In the genomic region with DNA sequence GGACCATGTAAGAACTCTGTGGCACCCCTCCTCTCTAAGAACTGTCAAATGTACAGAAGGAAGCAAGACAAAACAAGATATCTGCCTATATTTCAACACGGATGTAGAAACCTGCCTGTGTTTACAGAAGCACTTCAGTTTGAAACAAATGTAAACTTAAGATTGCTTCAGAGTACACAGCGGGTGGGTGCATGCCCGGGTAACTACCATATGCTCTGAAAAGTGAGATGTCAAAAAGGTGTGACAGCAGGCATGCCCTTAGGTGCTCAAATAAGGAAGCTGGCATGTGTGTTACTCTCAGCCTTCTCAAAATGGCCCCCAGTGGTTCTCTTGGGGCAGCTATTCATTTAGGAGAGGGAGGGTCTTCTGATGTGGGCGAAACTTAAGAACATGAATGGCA, we compare ENCODE assay signal across 10 cellular contexts. TPM values are rescaled to one million over a fixed set of nuclear protein-coding genes. Genes with fewer than 3 reads are reported as not detected.
DNase-seq lines count a peak whose midpoint lies in the region; TF ChIP-seq lines count a peak whose summit lies in the region.
"Had no signal": no experiment of that assay in that cellular context is flagged by ENCODE, and none has a peak within 500 bp of the region (broad histone marks: within the 10 kb centered on the region; RNA-seq: fewer than 3 reads in every experiment).

No MANE protein-coding gene starts in this region.

- H3K27ac Mint-ChIP-seq in activated CD4-positive, alpha-beta memory T cell treated with anti-CD3 and anti-CD28 coated beads for 36 hours = peak overlapping the region; percentile 53
- H3K27ac Mint-ChIP-seq in activated CD4-positive, alpha-beta memory T cell treated with anti-CD3 and anti-CD28 coated beads, Interleukin-2, amount 10 ng/mL, durations not matched to agents 7 days and 5 days = no peak overlapping the region
- no peak overlapping the region for H3K27ac Mint-ChIP-seq in endothelial cell (ENCODE audit: unreplicated experiment)

- TF ChIP-seq CTCF in endothelial cell (IDR thresholded peaks at IDR 0.05; ENCODE audit: unreplicated experiment) = no peak
- TF ChIP-seq CTCF in transverse colon (IDR thresholded peaks at IDR 0.05) = no peak

- POLR2A ChIA-PET in activated CD4-positive, alpha-beta memory T cell treated with anti-CD3 and anti-CD28 coated beads for 36 hours (lab: Charles Lee) = interaction anchor here (1.0 to 2.0 kb wide), 2 partner anchors 11 to 16 kb away, joined by 5 to 6 read pairs; no protein-coding TSS in a partner anchor
- POLR2A ChIA-PET in activated CD4-positive, alpha-beta memory T cell treated with anti-CD3 and anti-CD28 coated beads, Interleukin-2, amount 10 ng/mL, durations not matched to agents 7 days and 5 days (lab: Charles Lee) = interaction anchor here (0.9 to 2.4 kb wide), 5 partner anchors 9 to 28 kb away, joined by 4 to 11 read pairs (median 7); partner anchors contain the start of gene DDB2

- no peak for TF ChIP-seq POLR2A in transverse colon (IDR thresholded peaks at IDR 0.05)

- intact Hi-C loops in activated CD4-positive, alpha-beta memory T cell treated with anti-CD3 and anti-CD28 coated beads for 36 hours (cut with micrococcal nuclease) = no loop called here
- intact Hi-C loops in transverse colon (cut with DNase I; ENCODE audit: low total_unique reads) = no loop called here

- H3K4me3 Mint-ChIP-seq in activated CD4-positive, alpha-beta memory T cell treated with anti-CD3 and anti-CD28 coated beads for 36 hours = no peak overlapping the region
- H3K4me3 Mint-ChIP-seq in activated CD4-positive, alpha-beta memory T cell treated with anti-CD3 and anti-CD28 coated beads, Interleukin-2, amount 10 ng/mL, durations not matched to agents 7 days and 5 days = no peak overlapping the region
- H3K4me3 Mint-ChIP-seq in endothelial cell (ENCODE audit: unreplicated experiment) = peak overlapping the region; percentile 18

- in situ Hi-C loops in transverse colon (cut with MboI; ENCODE audit: low pct_ligation_motif_present in 1 of 4, low pct_unique_long_range_greater_than_20kb in 1 of 4, low sequenced_read_pairs in 3 of 4) = no loop called here

- CTCF ChIA-PET in activated CD4-positive, alpha-beta memory T cell treated with anti-CD3 and anti-CD28 coated beads for 36 hours (lab: Charles Lee) = no interaction called here
- CTCF ChIA-PET in activated CD4-positive, alpha-beta memory T cell treated with anti-CD3 and anti-CD28 coated beads, Interleukin-2, amount 10 ng/mL, durations not matched to agents 7 days and 5 days (lab: Charles Lee) = interaction anchor here (0.5 to 1.7 kb wide), 2 partner anchors 16 to 61 kb away, joined by 4 to 5 read pairs; no protein-coding TSS in a partner anchor

- peaks cover 9 to 15% (median 13%) of the 10 kb centered on the region in 4 donors for H3K4me1 ChIP-seq in transverse colon

- no peaks in the 10 kb centered on the region for H3K9me3 Mint-ChIP-seq in activated CD4-positive, alpha-beta memory T cell treated with anti-CD3 and anti-CD28 coated beads for 36 hours
- H3K9me3 Mint-ChIP-seq in activated CD4-positive, alpha-beta memory T cell treated with anti-CD3 and anti-CD28 coated beads, Interleukin-2, amount 10 ng/mL, durations not matched to agents 7 days and 5 days = no peaks in the 10 kb centered on the region
- no peaks in the 10 kb centered on the region for H3K9me3 Mint-ChIP-seq in endothelial cell (ENCODE audit: unreplicated experiment)

- no peak for DNase-seq in activated CD4-positive, alpha-beta memory T cell treated with anti-CD3 and anti-CD28 coated beads for 36 hours
- no peak for DNase-seq in activated CD4-positive, alpha-beta memory T cell treated with anti-CD3 and anti-CD28 coated beads, Interleukin-2, amount 10 ng/mL, durations not matched to agents 7 days and 5 days
- DNase-seq in endothelial cell (ENCODE audit: low spot score) (no peak), transverse colon (no peak), NCI-H1436 treated with DMSO at 0.1 percent for 48 hours (lab: John Stamatoyannopoulos, UW) (no peak), NOMO-1 (lab: John Stamatoyannopoulos, UW; ENCODE audit: unreplicated experiment in 2 of 2) (no peak)
- DNase-seq: DMS153; NCI-H1092; NCI-H524; stimulated activated CD4-positive, alpha-beta T cell treated with anti-CD3 and anti-CD28 coated beads, Interleukin-1b, Interleukin-23, amount 100 ng/mL, for 48 hours had no signal

- H3K27me3 Mint-ChIP-seq in activated CD4-positive, alpha-beta memory T cell treated with anti-CD3 and anti-CD28 coated beads for 36 hours = no peaks in the 10 kb centered on the region
- no peaks in the 10 kb centered on the region for H3K27me3 Mint-ChIP-seq in activated CD4-positive, alpha-beta memory T cell treated with anti-CD3 and anti-CD28 coated beads, Interleukin-2, amount 10 ng/mL, durations not matched to agents 7 days and 5 days
- peaks cover 10% of the 10 kb centered on the region for H3K27me3 Mint-ChIP-seq in endothelial cell (ENCODE audit: unreplicated experiment)

- no peaks in the 10 kb centered on the region for H3K9me3 ChIP-seq in transverse colon

- H3K27ac ChIP-seq in transverse colon = peak overlapping the region in 3 of 4 donors; percentile 16 to 44 (median 31)

- H3K27me3 ChIP-seq in transverse colon = no peaks in the 10 kb centered on the region

- H3K4me1 Mint-ChIP-seq in activated CD4-positive, alpha-beta memory T cell treated with anti-CD3 and anti-CD28 coated beads for 36 hours (ENCODE audit: low read depth) = peaks cover 21% of the 10 kb centered on the region
- peaks cover 19% of the 10 kb centered on the region for H3K4me1 Mint-ChIP-seq in activated CD4-positive, alpha-beta memory T cell treated with anti-CD3 and anti-CD28 coated beads, Interleukin-2, amount 10 ng/mL, durations not matched to agents 7 days and 5 days
- peaks cover 8% of the 10 kb centered on the region for H3K4me1 Mint-ChIP-seq in endothelial cell (ENCODE audit: unreplicated experiment)

- no peak overlapping the region for H3K4me3 ChIP-seq in transverse colon

- H3K36me3 ChIP-seq in transverse colon = peaks cover 0 to 46% (median 19%) of the 10 kb centered on the region in 4 donors

- peaks cover 52% of the 10 kb centered on the region for H3K36me3 Mint-ChIP-seq in activated CD4-positive, alpha-beta memory T cell treated with anti-CD3 and anti-CD28 coated beads for 36 hours
- H3K36me3 Mint-ChIP-seq in activated CD4-positive, alpha-beta memory T cell treated with anti-CD3 and anti-CD28 coated beads, Interleukin-2, amount 10 ng/mL, durations not matched to agents 7 days and 5 days (ENCODE audit: low read depth) = peaks cover 60% of the 10 kb centered on the region
- H3K36me3 Mint-ChIP-seq in endothelial cell (ENCODE audit: low read depth, unreplicated experiment) = peaks cover 51% of the 10 kb centered on the region

- TF ChIP-seq EP300 in transverse colon (IDR thresholded peaks at IDR 0.05; ENCODE audit: low read depth) = no peak

- WGBS in transverse colon (ENCODE audit: low coverage in 1 of 2), 2 donors = 69% methylated on average over 4 of the region's 4 CpGs; no CpG with 5 or more reads in 1 of the 2 donors

RNA-seq across cellular contexts. Expression of gene ACP2, which starts 5.2 kb away (rescaled TPM):
- total RNA-seq in activated CD4-positive, alpha-beta memory T cell treated with anti-CD3 and anti-CD28 coated beads for 36 hours = 10 to 100 TPM; 10.1 to 12.2 TPM
- total RNA-seq in activated CD4-positive, alpha-beta memory T cell treated with anti-CD3 and anti-CD28 coated beads, Interleukin-2, amount 10 ng/mL, durations not matched to agents 7 days and 5 days = 10 to 100 TPM; 26.6 to 27.1 TPM
- 52.3 TPM for total RNA-seq in endothelial cell (ENCODE audit: unreplicated experiment)
- 100 to 1,000 TPM in 1 of 4 donors, 10 to 100 TPM in 3; 66.3 to 120 (median 88.9) TPM for total RNA-seq in transverse colon

RNA-seq across cellular contexts. Expression of gene NR1H3, which starts 14.3 kb away (rescaled TPM):
- total RNA-seq in activated CD4-positive, alpha-beta memory T cell treated with anti-CD3 and anti-CD28 coated beads for 36 hours = 10 to 100 TPM; 13.0 to 14.0 TPM
- 10 to 100 TPM; 10.5 to 13.9 TPM for total RNA-seq in activated CD4-positive, alpha-beta memory T cell treated with anti-CD3 and anti-CD28 coated beads, Interleukin-2, amount 10 ng/mL, durations not matched to agents 7 days and 5 days
- total RNA-seq in endothelial cell (ENCODE audit: unreplicated experiment) (61.2 TPM), transverse colon (100 to 1,000 TPM in 3 of 4 donors, 10 to 100 TPM in 1; 28.7 to 124 (median 113) TPM)

RNA-seq across cellular contexts. Expression of gene MADD, which starts 26.5 kb away (rescaled TPM):
- 10 to 100 TPM; 58.2 to 62.1 TPM for total RNA-seq in activated CD4-positive, alpha-beta memory T cell treated with anti-CD3 and anti-CD28 coated beads for 36 hours
- total RNA-seq in activated CD4-positive, alpha-beta memory T cell treated with anti-CD3 and anti-CD28 coated beads, Interleukin-2, amount 10 ng/mL, durations not matched to agents 7 days and 5 days = 100 to 1,000 TPM in 1 of 2 experiments, 10 to 100 TPM in 1; 99.4 to 107 TPM
- total RNA-seq in endothelial cell (ENCODE audit: unreplicated experiment) (61.2 TPM), transverse colon (100 to 1,000 TPM in 1 of 4 donors, 10 to 100 TPM in 3; 64.3 to 285 (median 71.8) TPM)

RNA-seq across cellular contexts. Expression of gene DDB2, which starts 28.7 kb away (rescaled TPM):
- 100 to 1,000 TPM; 194 to 198 TPM for total RNA-seq in activated CD4-positive, alpha-beta memory T cell treated with anti-CD3 and anti-CD28 coated beads for 36 hours
- 100 to 1,000 TPM; 159 to 163 TPM for total RNA-seq in activated CD4-positive, alpha-beta memory T cell treated with anti-CD3 and anti-CD28 coated beads, Interleukin-2, amount 10 ng/mL, durations not matched to agents 7 days and 5 days
- total RNA-seq in endothelial cell (ENCODE audit: unreplicated experiment) = 64.4 TPM
- 10 to 100 TPM in 3 of 4 donors, 1 to 10 TPM in 1; 8.6 to 45.4 (median 28.6) TPM for total RNA-seq in transverse colon

RNA-seq across cellular contexts. Expression of gene PACSIN3, which starts 57.2 kb away (rescaled TPM):
- total RNA-seq in activated CD4-positive, alpha-beta memory T cell treated with anti-CD3 and anti-CD28 coated beads for 36 hours = 1 to 10 TPM; 5.3 to 6.0 TPM
- 1 to 10 TPM in 1 of 2 experiments, under 1 TPM in 1; 0.91 to 1.2 TPM for total RNA-seq in activated CD4-positive, alpha-beta memory T cell treated with anti-CD3 and anti-CD28 coated beads, Interleukin-2, amount 10 ng/mL, durations not matched to agents 7 days and 5 days
- total RNA-seq in endothelial cell (ENCODE audit: unreplicated experiment) = 10.7 TPM
- total RNA-seq in transverse colon = 10 to 100 TPM in 2 of 4 donors, 1 to 10 TPM in 2; 1.2 to 13.9 (median 9.8) TPM
